ENCODE assay signal across 1 cellular context in genomic region chr15:40952901-40953712, GRCh38.
A peak's percentile ranks its signal among the peaks of the same experiment; 100 is the strongest.
TF ChIP-seq lines count a peak whose summit lies in the region.

Gene CHAC1 (plus strand): TSS chr15:40953471. CDS start chr15:40953584, 113 bp downstream.

TF ChIP-seq in HEK293, 187 proteins besides CTCF, POLR2A, EP300 and RAD21 (continued from another document and continues in another):
- TF ChIP-seq ZNF837 (tag by site-specific recombination; IDR thresholded peaks at IDR 0.05), result no peak; the same call in 1 of the 2 replicates
- no peak; the same call in 1 of the 2 replicates for TF ChIP-seq ZNF366 (tag by site-specific recombination; conservative IDR thresholded peaks at IDR 0.05)
- no peak for TF ChIP-seq ZNF677 (tag by site-specific recombination; IDR thresholded peaks at IDR 0.05)
- TF ChIP-seq ZSCAN4 (tag by site-specific recombination; IDR thresholded peaks at IDR 0.05), result no peak
- TF ChIP-seq WT1 (tag by site-specific recombination; IDR thresholded peaks at IDR 0.05), result no peak; the same call in 1 of the 2 replicates
- TF ChIP-seq ZNF701 (tag by site-specific recombination; IDR thresholded peaks at IDR 0.05), result no peak
- no peak for TF ChIP-seq ZNF518A (tag by site-specific recombination; conservative IDR thresholded peaks at IDR 0.05; ENCODE audit: low read depth)
- no peak; the same call in 1 of the 2 replicates for TF ChIP-seq HIC1 (tag by site-specific recombination; IDR thresholded peaks at IDR 0.05)
- TF ChIP-seq ZNF398 (tag by site-specific recombination; IDR thresholded peaks at IDR 0.05), result peak; percentile 74
- TF ChIP-seq ZBTB26 (tag by site-specific recombination; optimal IDR thresholded peaks at IDR 0.05), result peak; percentile 60
- no peak for TF ChIP-seq ZNF138 (tag by site-specific recombination; IDR thresholded peaks at IDR 0.05; ENCODE audit: borderline replicate concordance)
- TF ChIP-seq ZNF350 (tag by site-specific recombination; IDR thresholded peaks at IDR 0.05), result no peak
- TF ChIP-seq ZNF280C (tag by site-specific recombination; IDR thresholded peaks at IDR 0.05), result no peak
- TF ChIP-seq OVOL3 (tag by site-specific recombination; IDR thresholded peaks at IDR 0.05), result no peak
- no peak for TF ChIP-seq ZNF274 (IDR thresholded peaks at IDR 0.05; ENCODE audit: low read length)
- no peak for TF ChIP-seq ZNF274 (tag by site-specific recombination; IDR thresholded peaks at IDR 0.05; ENCODE audit: borderline replicate concordance)
- TF ChIP-seq GLIS1 (tag by site-specific recombination; IDR thresholded peaks at IDR 0.05), result peak; percentile 80
- TF ChIP-seq HOXD13 (CRISPR knock-in tag; IDR thresholded peaks at IDR 0.05; ENCODE audit: borderline replicate concordance), result no peak
- no peak for TF ChIP-seq PRDM1 (tag by site-specific recombination; IDR thresholded peaks at IDR 0.05)
- TF ChIP-seq ZFP41 (tag by site-specific recombination; IDR thresholded peaks at IDR 0.05; ENCODE audit: borderline replicate concordance), result 0 out of 2 replicates have a peak, but pooled peaks have one; percentile 35
- TF ChIP-seq ZNF488 (tag by site-specific recombination; IDR thresholded peaks at IDR 0.05), result no peak
- TF ChIP-seq ZNF623 (tag by site-specific recombination; IDR thresholded peaks at IDR 0.05), result no peak
- no peak for TF ChIP-seq ZNF26 (tag by site-specific recombination; IDR thresholded peaks at IDR 0.05)
- no peak for TF ChIP-seq ZNF148 (tag by site-specific recombination; IDR thresholded peaks at IDR 0.05; ENCODE audit: borderline replicate concordance)
- no peak for TF ChIP-seq ZNF707 (tag by site-specific recombination; IDR thresholded peaks at IDR 0.05)
- TF ChIP-seq ZBTB6 (tag by site-specific recombination; IDR thresholded peaks at IDR 0.05), result peak; percentile 84
- TF ChIP-seq AEBP2 (tag by site-specific recombination; IDR thresholded peaks at IDR 0.05; ENCODE audit: borderline replicate concordance), result no peak
- peak; percentile 100 for TF ChIP-seq ZBTB8A (tag by site-specific recombination; IDR thresholded peaks at IDR 0.05)
- peak; percentile 52 for TF ChIP-seq IKZF3 (tag by site-specific recombination; IDR thresholded peaks at IDR 0.05)
- no peak for TF ChIP-seq ZNF433 (tag by site-specific recombination; IDR thresholded peaks at IDR 0.05; ENCODE audit: low read depth)
- TF ChIP-seq ZNF184 (tag by site-specific recombination; IDR thresholded peaks at IDR 0.05), result no peak
- peak; percentile 90 for TF ChIP-seq ZBTB48 (tag by site-specific recombination; IDR thresholded peaks at IDR 0.05)
